Comparison of ENCODE assay signal across 17 cellular contexts in genomic region chr4:54677416-54677815, GRCh38. TPM values are rescaled to one million over a fixed set of nuclear protein-coding genes. Genes with fewer than 3 reads are reported as not detected.
DNase-seq lines count a peak whose midpoint lies in the region; ATAC-seq, FAIRE-seq and TF ChIP-seq lines count a peak whose summit lies in the region.
"Had no signal": no experiment of that assay in that cellular context is flagged by ENCODE, and none has a peak within 500 bp of the region (broad histone marks: within the 10 kb centered on the region; RNA-seq: fewer than 3 reads in every experiment).

No MANE protein-coding gene starts in this region.

- no peak overlapping the region for H2BK20ac ChIP-seq in H1 (ENCODE audit: low read length)

- no peak for TF ChIP-seq EP300 in H1 (IDR thresholded peaks at IDR 0.05; ENCODE audit: borderline replicate concordance in 1 of 2, low read depth in 2 of 2, low read length in 2 of 2)

- no peak overlapping the region for H2BK120ac ChIP-seq in H1 (replicated peaks; ENCODE audit: low read depth, low read length)

- DNase-seq in GM06990 (ENCODE audit: extremely low read depth, insufficient read length) (no peak), NCI-H69 (lab: John Stamatoyannopoulos, UW) (peak; percentile 17), H1 (ENCODE audit: low read depth in 1 of 2, low spot score in 2 of 2) (no peak), neural progenitor cell (ENCODE audit: low spot score) (peak; percentile 17), SK-N-DZ (ENCODE audit: low spot score) (no peak), DMS53 (lab: John Stamatoyannopoulos, UW) (no peak)
- DNase-seq: C1 segment of cervical spinal cord, DMS153, EL, HFFc6, MM.1S, NCI-H1092 treated with DMSO at 0.1 percent for 48 hours, NCI-H1694 treated with DMSO at 0.1 percent for 48 hours, NCI-H526 treated with DMSO at 0.1 percent for 48 hours had no signal

- H2BK15ac ChIP-seq in H1 (ENCODE audit: low read length): no peak overlapping the region

- H2AFZ ChIP-seq in H1 (ENCODE audit: low read length): no peak overlapping the region
- H2AFZ ChIP-seq in neural progenitor cell (replicated peaks): no peak overlapping the region

- no peak overlapping the region for H3K4me3 Mint-ChIP-seq in neural progenitor cell
- H3K4me3 Mint-ChIP-seq: HFFc6 had no signal

- H3K4me2 ChIP-seq in H1 (ENCODE audit: insufficient read depth in 1 of 2, low read depth in 2 of 2, low read length in 2 of 2) (no peak overlapping the region), neural progenitor cell (no peak overlapping the region)
- H3K4me2 ChIP-seq: A549 had no signal

- TF ChIP-seq CTCF in GM06990 (IDR thresholded peaks at IDR 0.05; ENCODE audit: insufficient read depth, low read length, poor library complexity, severe bottlenecking) (peak; percentile 5), H1 (IDR thresholded peaks at IDR 0.05; ENCODE audit: control extremely low read depth in 1 of 3, insufficient read depth in 1 of 3, low read depth in 1 of 3, low read length in 3 of 3) (peak; percentile 38 to 56 (median 45)), neural progenitor cell (IDR thresholded peaks at IDR 0.05) (peak; percentile 31)

- H3K27ac Mint-ChIP-seq in neural progenitor cell: no peak overlapping the region
- H3K27ac Mint-ChIP-seq: HFFc6 had no signal

- H3K36me3 ChIP-seq in GM06990 (ENCODE audit: control insufficient read depth, insufficient read depth, low read length) (no peaks in the 10 kb centered on the region), H1 (ENCODE audit: control insufficient read depth in 2 of 4, insufficient read depth in 4 of 4, low read length in 3 of 4) (no peaks in the 10 kb centered on the region), neural progenitor cell (no peaks in the 10 kb centered on the region)

- no peaks in the 10 kb centered on the region for H3K23me2 ChIP-seq in H1 (ENCODE audit: low read depth, low read length)

- no peak overlapping the region for H2AK5ac ChIP-seq in H1 (ENCODE audit: low read depth, low read length)

- no peak overlapping the region for H3K14ac ChIP-seq in H1 (ENCODE audit: insufficient read length)

- H3K36me3 Mint-ChIP-seq in neural progenitor cell: no peaks in the 10 kb centered on the region

- POLR2A ChIA-PET in H1 (lab: Charles Lee; ENCODE audit: partially characterized antibody): interaction anchor here (0.9 to 1.3 kb wide), 2 partner anchors 12 to 359 kb away, joined by 3 read pairs; no protein-coding TSS in a partner anchor

- H2BK5ac ChIP-seq in H1 (ENCODE audit: low read depth, low read length): no peak overlapping the region

- H4K8ac ChIP-seq in H1 (ENCODE audit: extremely low read depth, insufficient read depth, low read length): no peak overlapping the region

- peak; percentile 82 for FAIRE-seq in H1 (lab: Jason Lieb, UNC)
- FAIRE-seq: A549 had no signal

- peak; percentile 40 to 42 for TF ChIP-seq RAD21 in H1 (IDR thresholded peaks at IDR 0.05 in 1 of 2, conservative IDR thresholded peaks at IDR 0.05 in 1 of 2; ENCODE audit: low read depth in 2 of 2, low read length in 2 of 2)

- TF ChIP-seq POLR2A in H1 (IDR thresholded peaks at IDR 0.05; ENCODE audit: control extremely low read depth in 1 of 2, low read depth in 2 of 2, low read length in 2 of 2): no peak

- no peak overlapping the region for H4K5ac ChIP-seq in H1 (ENCODE audit: insufficient read length, low read depth, low read length)

- H3K9ac ChIP-seq in H1 (replicated peaks in 1 of 4; ENCODE audit: extremely low read depth in 1 of 4, low read depth in 3 of 4, low read length in 3 of 4) (no peak overlapping the region), neural progenitor cell (no peak overlapping the region)

- H4K91ac ChIP-seq in H1 (replicated peaks; ENCODE audit: insufficient read length, low read length): no peak overlapping the region

- no peak for ATAC-seq in GM18511 (IDR thresholded peaks at IDR 0.05; ENCODE audit: unreplicated experiment)
- ATAC-seq: A549 had no signal

- H3K27me3 Mint-ChIP-seq in neural progenitor cell (ENCODE audit: insufficient read depth, low read depth): no peaks in the 10 kb centered on the region

- H3K79me2 ChIP-seq in H1 (ENCODE audit: control insufficient read depth in 1 of 2, insufficient read depth in 2 of 2, low read length in 2 of 2) (peaks cover 0 to 57% of the 10 kb centered on the region in 2 experiments; a peak in 2 of 4 replicates), neural progenitor cell (ENCODE audit: low read depth) (no peaks in the 10 kb centered on the region)

- H3K23ac ChIP-seq in H1 (ENCODE audit: insufficient read length): no peak overlapping the region

- H3K4me3 ChIP-seq in GM06990 (replicated peaks; ENCODE audit: low read depth, low read length) (no peak overlapping the region), H1 (ENCODE audit: extremely low read depth in 1 of 4, insufficient read depth in 2 of 4, low read depth in 3 of 4, low read length in 4 of 4) (no peak overlapping the region), neural progenitor cell (no peak overlapping the region)
- H3K4me3 ChIP-seq: A549 had no signal

- no peaks in the 10 kb centered on the region; the same call in 1 of the 2 replicates for H3K79me1 ChIP-seq in H1 (ENCODE audit: low read depth, low read length)

- H2BK12ac ChIP-seq in H1 (ENCODE audit: low read depth, low read length): no peak overlapping the region

- peaks cover 9 to 19% (median 14%) of the 10 kb centered on the region in 4 experiments; a peak in 6 of 7 replicates for H3K4me1 ChIP-seq in H1 (replicated peaks in 1 of 4; ENCODE audit: control insufficient read depth in 3 of 4, insufficient read depth in 4 of 4, low read length in 3 of 4)
- H3K4me1 ChIP-seq in neural progenitor cell: peaks cover 21% of the 10 kb centered on the region
- H3K4me1 ChIP-seq: A549 had no signal

- H3K9me3 Mint-ChIP-seq in neural progenitor cell: no peaks in the 10 kb centered on the region
- H3K9me3 Mint-ChIP-seq: HFFc6 had no signal

- H3K27me3 ChIP-seq in GM06990 (replicated peaks; ENCODE audit: control insufficient read depth, insufficient read depth, low read length) (no peaks in the 10 kb centered on the region; the same call in 1 of the 2 replicates), H1 (replicated peaks in 1 of 4; ENCODE audit: control insufficient read depth in 3 of 4, extremely low read depth in 1 of 4, insufficient read depth in 3 of 4, low read length in 3 of 4) (no peaks in the 10 kb centered on the region), neural progenitor cell (no peaks in the 10 kb centered on the region)

- H4K20me1 ChIP-seq in H1 (replicated peaks in 1 of 2; ENCODE audit: control insufficient read depth in 1 of 2, insufficient read depth in 2 of 2, low read length in 2 of 2): peaks cover 2 to 5% of the 10 kb centered on the region in 2 experiments
- no peaks in the 10 kb centered on the region for H4K20me1 ChIP-seq in neural progenitor cell (ENCODE audit: low read depth)

- H3K27ac ChIP-seq in H1 (ENCODE audit: low read depth, low read length): no peak overlapping the region
- H3K27ac ChIP-seq in neural progenitor cell: no peak overlapping the region
- H3K27ac ChIP-seq: A549, RWPE1 had no signal

- CTCF ChIA-PET in H1 (lab: Charles Lee; ENCODE audit: partially characterized antibody): interaction anchor here (0.9 to 2.9 kb wide), 6 partner anchors 8 to 353 kb away, joined by 3 to 9 read pairs (median 4); no protein-coding TSS in a partner anchor

- no peak overlapping the region for H3K18ac ChIP-seq in H1 (ENCODE audit: extremely low read depth, low read length)

- no peaks in the 10 kb centered on the region for H3F3A ChIP-seq in neural progenitor cell (ENCODE audit: low read depth)

- H3K4me1 Mint-ChIP-seq in neural progenitor cell: peaks cover 31% of the 10 kb centered on the region

- no peak overlapping the region for H3K56ac ChIP-seq in H1 (replicated peaks; ENCODE audit: insufficient read length, low read depth, low read length)

- WGBS in H1 (ENCODE audit: extremely low coverage in 1 of 2, insufficient coverage in 1 of 2, insufficient read length in 1 of 2, insufficient replicate concordance in 2 of 2, low coverage in 1 of 2, low lambda C conversion rate in 2 of 2, missing lambda C conversion rate in 1 of 2), 2 experiments: 88% methylated on average over 3 of the region's 3 CpGs; no CpG with 5 or more reads in 1 of the 2 experiments

- no peaks in the 10 kb centered on the region for H3K9me3 ChIP-seq in H1 (ENCODE audit: insufficient read depth in 2 of 2, low read depth in 1 of 2, low read length in 1 of 2)
- H3K9me3 ChIP-seq in neural progenitor cell (ENCODE audit: low read depth): no peaks in the 10 kb centered on the region
- H3K9me3 ChIP-seq: A549 had no signal

- no peak overlapping the region for H3K4ac ChIP-seq in H1 (replicated peaks; ENCODE audit: insufficient read length, low read depth, low read length)

TF ChIP-seq in H1, 55 proteins besides CTCF, POLR2A, EP300 and RAD21:
- TF ChIP-seq MAFK (IDR thresholded peaks at IDR 0.05; ENCODE audit: low read depth, low read length): no peak
- TF ChIP-seq POLR2AphosphoS5 (IDR thresholded peaks at IDR 0.05; ENCODE audit: low read depth, low read length): no peak
- no peak for TF ChIP-seq RXRA (IDR thresholded peaks at IDR 0.05; ENCODE audit: insufficient read depth, low read depth, low read length)

RNA-seq across cellular contexts. Expression of gene KIT, which starts 19.7 kb away (rescaled TPM):
- 24.8 and 27.7 TPM in 2 replicates for total RNA-seq in H1 (2021; fragmentation: NEBNext Ultra II Directional; extraction: Animal tissue kit (Norgen Biotek cat#: 25700))
- polyA plus RNA-seq in H1 (2011; rRNA removed): 10.2 and 14.4 TPM in 2 replicates
- 15.5 TPM for polyA plus RNA-seq in H1 (2011; cell fraction: cytosol; rRNA removed)
- polyA plus RNA-seq in H1 (2011; cell fraction: nucleus; rRNA removed): 14.3 TPM
- polyA plus RNA-seq in H1 (2012, experiment 1 of 2): 13.2 to 19.5 TPM (median 15.7 TPM) in 4 replicates
- 0.83 TPM for polyA plus RNA-seq in H1 (2012, experiment 2 of 2)
- polyA plus RNA-seq in H1 (2013, experiment 1 of 2): 27.9 TPM
- 27.5 TPM for polyA plus RNA-seq in H1 (2013, experiment 2 of 2)
- 48.1 and 68.2 TPM in 2 replicates for polyA minus RNA-seq in H1 (2011; rRNA and poly(A)+ RNA removed)
- polyA minus RNA-seq in H1 (2011; cell fraction: cytosol; rRNA and poly(A)+ RNA removed): 23.2 TPM
- 34.8 TPM for polyA minus RNA-seq in H1 (2011; cell fraction: nucleus; rRNA and poly(A)+ RNA removed)
- 4.2 and 4.6 TPM in 2 replicates for total RNA-seq in neural progenitor cell (ENCODE audit: low replicate concordance)
- polyA plus RNA-seq in SK-N-DZ (2014; cell fraction: cytosol; rRNA removed): 1.9 and 2.1 TPM in 2 replicates
- polyA plus RNA-seq in SK-N-DZ (2014; cell fraction: nucleus; rRNA removed): 2.3 and 3.7 TPM in 2 replicates
- polyA plus RNA-seq: A549 had no signal

Comparison
In these comparisons a context has a peak if more than half of its experiments do, and no peak if none do; other contexts are left out.
1. DNase-seq: peak in NCI-H69 (single experiment) and neural progenitor cell (single experiment); none in GM06990 (single experiment), H1 (0 of 2), SK-N-DZ (single experiment) and DMS53 (single experiment).
2. Peak in every context shown above with its lines, with median percentiles within 50 percentile points of each other: CTCF ChIP-seq.